ENCODE assay signal across 1 cellular context in the genomic region with DNA sequence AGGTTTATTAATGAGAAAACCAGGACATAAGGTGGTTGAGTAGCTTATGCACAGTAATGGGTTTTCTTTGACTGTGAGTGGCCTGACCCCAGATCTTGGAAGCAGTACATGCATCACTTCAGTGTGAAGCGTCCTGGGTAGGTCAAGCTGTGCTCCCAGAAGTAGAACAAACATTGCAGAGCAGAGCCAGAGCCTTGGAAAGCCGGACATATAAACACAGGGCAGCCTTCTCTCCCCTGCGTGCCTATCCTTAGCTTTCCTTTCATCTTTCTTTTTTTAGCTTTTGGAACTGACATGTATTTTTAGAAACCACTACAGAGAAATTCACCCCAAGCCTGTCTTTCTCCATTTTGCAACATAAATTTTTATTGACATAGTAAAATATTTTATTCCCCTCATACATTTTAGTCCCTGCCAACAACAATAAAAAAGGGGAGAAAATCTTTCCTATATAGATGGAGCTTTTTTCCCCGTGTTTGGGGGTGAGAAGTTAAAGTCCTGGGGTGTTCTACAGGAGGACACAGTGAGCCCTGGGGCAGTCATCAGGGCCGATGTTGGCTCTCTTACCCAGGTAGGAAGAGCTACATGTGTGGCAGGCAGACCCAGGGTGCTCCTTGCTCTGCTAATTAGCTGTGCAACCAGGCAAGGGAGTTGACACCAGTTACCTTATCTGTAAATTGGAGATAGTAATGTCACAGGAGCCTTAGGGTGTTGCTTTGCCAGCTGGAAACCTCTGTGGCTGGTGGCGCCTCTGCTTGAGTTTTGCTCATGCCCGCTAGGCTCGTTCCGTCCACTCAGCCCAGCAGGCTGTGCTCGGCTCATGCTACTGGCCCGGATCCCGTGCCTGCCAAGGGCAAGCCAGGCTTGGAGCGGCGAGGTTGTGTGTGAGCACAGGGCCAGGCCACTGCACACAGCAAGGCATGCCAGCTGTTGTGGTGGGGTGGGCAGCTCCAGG.
TF ChIP-seq lines count a peak whose summit lies in the region.

No MANE protein-coding gene starts in this region.

TF ChIP-seq in WTC11, 78 proteins besides CTCF, POLR2A, EP300 and RAD21 (continued from another document):
- TF ChIP-seq CREB1 (CRISPR knock-in tag; IDR thresholded peaks at IDR 0.05), result no peak
- TF ChIP-seq, protein P1, sequence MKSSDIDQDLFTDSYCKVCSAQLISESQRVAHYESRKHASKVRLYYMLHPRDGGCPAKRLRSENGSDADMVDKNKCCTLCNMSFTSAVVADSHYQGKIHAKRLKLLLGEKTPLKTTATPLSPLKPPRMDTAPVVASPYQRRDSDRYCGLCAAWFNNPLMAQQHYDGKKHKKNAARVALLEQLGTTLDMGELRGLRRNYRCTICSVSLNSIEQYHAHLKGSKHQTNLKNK (CRISPR knock-in tag; IDR thresholded peaks at IDR 0.05), result no peak
- no peak for TF ChIP-seq FOXK1 (CRISPR knock-in tag; IDR thresholded peaks at IDR 0.05)
- no peak for TF ChIP-seq ESRRA (CRISPR knock-in tag; IDR thresholded peaks at IDR 0.05; ENCODE audit: borderline replicate concordance)
- TF ChIP-seq, protein P2, sequence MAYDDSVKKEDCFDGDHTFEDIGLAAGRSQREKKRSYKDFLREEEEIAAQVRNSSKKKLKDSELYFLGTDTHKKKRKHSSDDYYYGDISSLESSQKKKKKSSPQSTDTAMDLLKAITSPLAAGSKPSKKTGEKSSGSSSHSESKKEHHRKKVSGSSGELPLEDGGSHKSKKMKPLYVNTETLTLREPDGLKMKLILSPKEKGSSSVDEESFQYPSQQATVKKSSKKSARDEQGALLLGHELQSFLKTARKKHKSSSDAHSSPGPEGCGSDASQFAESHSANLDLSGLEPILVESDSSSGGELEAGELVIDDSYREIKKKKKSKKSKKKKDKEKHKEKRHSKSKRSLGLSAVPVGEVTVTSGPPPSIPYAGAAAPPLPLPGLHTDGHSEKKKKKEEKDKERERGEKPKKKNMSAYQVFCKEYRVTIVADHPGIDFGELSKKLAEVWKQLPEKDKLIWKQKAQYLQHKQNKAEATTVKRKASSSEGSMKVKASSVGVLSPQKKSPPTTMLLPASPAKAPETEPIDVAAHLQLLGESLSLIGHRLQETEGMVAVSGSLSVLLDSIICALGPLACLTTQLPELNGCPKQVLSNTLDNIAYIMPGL (CRISPR knock-in tag; IDR thresholded peaks at IDR 0.05), result no peak
- TF ChIP-seq MXD4 (CRISPR knock-in tag; IDR thresholded peaks at IDR 0.05; ENCODE audit: borderline replicate concordance), result no peak
- no peak for TF ChIP-seq ZNF121 (CRISPR knock-in tag; IDR thresholded peaks at IDR 0.05)
- TF ChIP-seq JAZF1 (CRISPR knock-in tag; IDR thresholded peaks at IDR 0.05), result no peak
- TF ChIP-seq, protein P3, sequence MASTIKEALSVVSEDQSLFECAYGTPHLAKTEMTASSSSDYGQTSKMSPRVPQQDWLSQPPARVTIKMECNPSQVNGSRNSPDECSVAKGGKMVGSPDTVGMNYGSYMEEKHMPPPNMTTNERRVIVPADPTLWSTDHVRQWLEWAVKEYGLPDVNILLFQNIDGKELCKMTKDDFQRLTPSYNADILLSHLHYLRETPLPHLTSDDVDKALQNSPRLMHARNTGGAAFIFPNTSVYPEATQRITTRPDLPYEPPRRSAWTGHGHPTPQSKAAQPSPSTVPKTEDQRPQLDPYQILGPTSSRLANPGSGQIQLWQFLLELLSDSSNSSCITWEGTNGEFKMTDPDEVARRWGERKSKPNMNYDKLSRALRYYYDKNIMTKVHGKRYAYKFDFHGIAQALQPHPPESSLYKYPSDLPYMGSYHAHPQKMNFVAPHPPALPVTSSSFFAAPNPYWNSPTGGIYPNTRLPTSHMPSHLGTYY (CRISPR knock-in tag; IDR thresholded peaks at IDR 0.05), result no peak
- TF ChIP-seq ZNF138 (CRISPR knock-in tag; conservative IDR thresholded peaks at IDR 0.05), result no peak
- TF ChIP-seq, protein P4, sequence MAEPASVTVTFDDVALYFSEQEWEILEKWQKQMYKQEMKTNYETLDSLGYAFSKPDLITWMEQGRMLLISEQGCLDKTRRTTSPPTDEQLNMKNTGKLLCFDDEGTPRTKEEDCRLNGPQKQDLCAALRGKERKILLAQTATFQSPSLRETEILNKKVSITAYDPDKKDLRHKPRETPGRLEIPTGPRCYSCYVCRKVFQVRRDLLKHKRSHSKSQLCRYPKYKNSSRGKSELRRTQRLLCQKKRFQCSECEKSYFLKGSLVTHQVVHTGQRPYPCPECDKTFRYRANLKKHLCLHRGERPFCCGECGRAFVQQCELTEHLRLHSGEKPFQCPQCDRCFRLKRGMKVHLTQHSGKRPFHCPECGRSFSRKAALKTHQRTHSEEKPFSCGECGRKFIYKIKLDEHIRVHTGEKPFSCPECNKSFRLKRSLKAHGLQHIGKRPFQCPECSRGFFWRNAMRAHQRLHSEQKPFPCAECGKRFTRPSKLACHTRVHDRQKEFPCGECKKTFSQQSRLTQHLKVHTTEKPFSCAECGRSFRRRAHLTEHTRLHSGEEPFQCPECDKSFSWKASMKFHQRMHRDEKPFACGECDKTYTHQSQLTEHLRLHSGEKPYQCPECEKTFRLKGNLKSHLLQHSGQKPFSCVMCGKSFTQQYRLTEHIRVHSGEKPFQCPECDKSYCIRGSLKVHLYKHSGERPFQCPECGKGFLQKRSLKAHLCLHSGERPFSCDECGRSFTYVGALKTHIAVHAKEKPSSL (CRISPR knock-in tag; conservative IDR thresholded peaks at IDR 0.05), result no peak
- TF ChIP-seq, protein P5, sequence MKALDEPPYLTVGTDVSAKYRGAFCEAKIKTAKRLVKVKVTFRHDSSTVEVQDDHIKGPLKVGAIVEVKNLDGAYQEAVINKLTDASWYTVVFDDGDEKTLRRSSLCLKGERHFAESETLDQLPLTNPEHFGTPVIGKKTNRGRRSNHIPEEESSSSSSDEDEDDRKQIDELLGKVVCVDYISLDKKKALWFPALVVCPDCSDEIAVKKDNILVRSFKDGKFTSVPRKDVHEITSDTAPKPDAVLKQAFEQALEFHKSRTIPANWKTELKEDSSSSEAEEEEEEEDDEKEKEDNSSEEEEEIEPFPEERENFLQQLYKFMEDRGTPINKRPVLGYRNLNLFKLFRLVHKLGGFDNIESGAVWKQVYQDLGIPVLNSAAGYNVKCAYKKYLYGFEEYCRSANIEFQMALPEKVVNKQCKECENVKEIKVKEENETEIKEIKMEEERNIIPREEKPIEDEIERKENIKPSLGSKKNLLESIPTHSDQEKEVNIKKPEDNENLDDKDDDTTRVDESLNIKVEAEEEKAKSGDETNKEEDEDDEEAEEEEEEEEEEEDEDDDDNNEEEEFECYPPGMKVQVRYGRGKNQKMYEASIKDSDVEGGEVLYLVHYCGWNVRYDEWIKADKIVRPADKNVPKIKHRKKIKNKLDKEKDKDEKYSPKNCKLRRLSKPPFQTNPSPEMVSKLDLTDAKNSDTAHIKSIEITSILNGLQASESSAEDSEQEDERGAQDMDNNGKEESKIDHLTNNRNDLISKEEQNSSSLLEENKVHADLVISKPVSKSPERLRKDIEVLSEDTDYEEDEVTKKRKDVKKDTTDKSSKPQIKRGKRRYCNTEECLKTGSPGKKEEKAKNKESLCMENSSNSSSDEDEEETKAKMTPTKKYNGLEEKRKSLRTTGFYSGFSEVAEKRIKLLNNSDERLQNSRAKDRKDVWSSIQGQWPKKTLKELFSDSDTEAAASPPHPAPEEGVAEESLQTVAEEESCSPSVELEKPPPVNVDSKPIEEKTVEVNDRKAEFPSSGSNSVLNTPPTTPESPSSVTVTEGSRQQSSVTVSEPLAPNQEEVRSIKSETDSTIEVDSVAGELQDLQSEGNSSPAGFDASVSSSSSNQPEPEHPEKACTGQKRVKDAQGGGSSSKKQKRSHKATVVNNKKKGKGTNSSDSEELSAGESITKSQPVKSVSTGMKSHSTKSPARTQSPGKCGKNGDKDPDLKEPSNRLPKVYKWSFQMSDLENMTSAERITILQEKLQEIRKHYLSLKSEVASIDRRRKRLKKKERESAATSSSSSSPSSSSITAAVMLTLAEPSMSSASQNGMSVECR (CRISPR knock-in tag; IDR thresholded peaks at IDR 0.05; ENCODE audit: borderline replicate concordance), result no peak
- TF ChIP-seq PRRX2 (CRISPR knock-in tag; IDR thresholded peaks at IDR 0.05), result no peak
- TF ChIP-seq, protein P6, sequence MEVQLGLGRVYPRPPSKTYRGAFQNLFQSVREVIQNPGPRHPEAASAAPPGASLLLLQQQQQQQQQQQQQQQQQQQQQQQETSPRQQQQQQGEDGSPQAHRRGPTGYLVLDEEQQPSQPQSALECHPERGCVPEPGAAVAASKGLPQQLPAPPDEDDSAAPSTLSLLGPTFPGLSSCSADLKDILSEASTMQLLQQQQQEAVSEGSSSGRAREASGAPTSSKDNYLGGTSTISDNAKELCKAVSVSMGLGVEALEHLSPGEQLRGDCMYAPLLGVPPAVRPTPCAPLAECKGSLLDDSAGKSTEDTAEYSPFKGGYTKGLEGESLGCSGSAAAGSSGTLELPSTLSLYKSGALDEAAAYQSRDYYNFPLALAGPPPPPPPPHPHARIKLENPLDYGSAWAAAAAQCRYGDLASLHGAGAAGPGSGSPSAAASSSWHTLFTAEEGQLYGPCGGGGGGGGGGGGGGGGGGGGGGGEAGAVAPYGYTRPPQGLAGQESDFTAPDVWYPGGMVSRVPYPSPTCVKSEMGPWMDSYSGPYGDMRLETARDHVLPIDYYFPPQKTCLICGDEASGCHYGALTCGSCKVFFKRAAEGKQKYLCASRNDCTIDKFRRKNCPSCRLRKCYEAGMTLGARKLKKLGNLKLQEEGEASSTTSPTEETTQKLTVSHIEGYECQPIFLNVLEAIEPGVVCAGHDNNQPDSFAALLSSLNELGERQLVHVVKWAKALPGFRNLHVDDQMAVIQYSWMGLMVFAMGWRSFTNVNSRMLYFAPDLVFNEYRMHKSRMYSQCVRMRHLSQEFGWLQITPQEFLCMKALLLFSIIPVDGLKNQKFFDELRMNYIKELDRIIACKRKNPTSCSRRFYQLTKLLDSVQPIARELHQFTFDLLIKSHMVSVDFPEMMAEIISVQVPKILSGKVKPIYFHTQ (CRISPR knock-in tag; IDR thresholded peaks at IDR 0.05), result no peak
- TF ChIP-seq, protein P7, sequence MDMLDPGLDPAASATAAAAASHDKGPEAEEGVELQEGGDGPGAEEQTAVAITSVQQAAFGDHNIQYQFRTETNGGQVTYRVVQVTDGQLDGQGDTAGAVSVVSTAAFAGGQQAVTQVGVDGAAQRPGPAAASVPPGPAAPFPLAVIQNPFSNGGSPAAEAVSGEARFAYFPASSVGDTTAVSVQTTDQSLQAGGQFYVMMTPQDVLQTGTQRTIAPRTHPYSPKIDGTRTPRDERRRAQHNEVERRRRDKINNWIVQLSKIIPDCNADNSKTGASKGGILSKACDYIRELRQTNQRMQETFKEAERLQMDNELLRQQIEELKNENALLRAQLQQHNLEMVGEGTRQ (CRISPR knock-in tag; IDR thresholded peaks at IDR 0.05), result no peak
- no peak for TF ChIP-seq NFE2L1 (CRISPR knock-in tag; IDR thresholded peaks at IDR 0.05)
- TF ChIP-seq, protein P8, sequence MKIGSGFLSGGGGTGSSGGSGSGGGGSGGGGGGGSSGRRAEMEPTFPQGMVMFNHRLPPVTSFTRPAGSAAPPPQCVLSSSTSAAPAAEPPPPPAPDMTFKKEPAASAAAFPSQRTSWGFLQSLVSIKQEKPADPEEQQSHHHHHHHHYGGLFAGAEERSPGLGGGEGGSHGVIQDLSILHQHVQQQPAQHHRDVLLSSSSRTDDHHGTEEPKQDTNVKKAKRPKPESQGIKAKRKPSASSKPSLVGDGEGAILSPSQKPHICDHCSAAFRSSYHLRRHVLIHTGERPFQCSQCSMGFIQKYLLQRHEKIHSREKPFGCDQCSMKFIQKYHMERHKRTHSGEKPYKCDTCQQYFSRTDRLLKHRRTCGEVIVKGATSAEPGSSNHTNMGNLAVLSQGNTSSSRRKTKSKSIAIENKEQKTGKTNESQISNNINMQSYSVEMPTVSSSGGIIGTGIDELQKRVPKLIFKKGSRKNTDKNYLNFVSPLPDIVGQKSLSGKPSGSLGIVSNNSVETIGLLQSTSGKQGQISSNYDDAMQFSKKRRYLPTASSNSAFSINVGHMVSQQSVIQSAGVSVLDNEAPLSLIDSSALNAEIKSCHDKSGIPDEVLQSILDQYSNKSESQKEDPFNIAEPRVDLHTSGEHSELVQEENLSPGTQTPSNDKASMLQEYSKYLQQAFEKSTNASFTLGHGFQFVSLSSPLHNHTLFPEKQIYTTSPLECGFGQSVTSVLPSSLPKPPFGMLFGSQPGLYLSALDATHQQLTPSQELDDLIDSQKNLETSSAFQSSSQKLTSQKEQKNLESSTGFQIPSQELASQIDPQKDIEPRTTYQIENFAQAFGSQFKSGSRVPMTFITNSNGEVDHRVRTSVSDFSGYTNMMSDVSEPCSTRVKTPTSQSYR (CRISPR knock-in tag; IDR thresholded peaks at IDR 0.05), result no peak
- no peak for TF ChIP-seq NR1H2 (CRISPR knock-in tag; IDR thresholded peaks at IDR 0.05)
